In the genomic region with DNA sequence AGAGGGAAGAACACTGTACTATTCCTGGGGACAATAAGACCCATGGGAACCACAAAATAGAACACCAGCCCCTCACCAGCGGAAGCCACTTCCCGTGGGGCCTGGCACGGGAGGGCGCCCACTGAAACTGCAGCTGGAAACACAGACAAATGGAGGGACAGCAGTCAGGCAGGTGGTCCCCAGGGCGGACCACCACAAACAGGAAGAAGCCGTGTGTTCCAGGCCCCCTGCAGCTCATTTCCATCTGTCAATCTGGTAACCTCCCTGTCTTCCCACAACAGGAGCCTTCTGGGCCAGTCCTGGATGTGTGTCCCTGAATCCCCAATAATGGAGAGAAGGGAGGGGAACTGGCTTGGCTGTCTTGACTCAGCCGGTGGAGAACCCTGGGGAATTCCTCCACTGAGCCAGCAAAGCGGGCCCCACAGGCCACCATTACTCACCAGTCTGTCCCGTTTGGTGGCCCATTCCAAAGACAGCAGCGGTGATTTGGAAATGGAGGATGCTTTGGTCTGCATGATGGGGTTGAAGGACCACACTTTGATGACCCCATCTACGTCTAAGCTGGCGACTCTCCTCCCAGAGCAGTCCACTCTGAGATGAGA, we compare ENCODE assay signal across 27 cellular contexts. TPM values are rescaled to one million over a fixed set of nuclear protein-coding genes. Genes with fewer than 3 reads are reported as not detected.
DNase-seq lines count a peak whose midpoint lies in the region; ATAC-seq and TF ChIP-seq lines count a peak whose summit lies in the region.
"Had no signal": no experiment of that assay in that cellular context is flagged by ENCODE, and none has a peak within 500 bp of the region (broad histone marks: within the 10 kb centered on the region; RNA-seq: fewer than 3 reads in every experiment).

No MANE protein-coding gene starts in this region.

- in situ Hi-C loops in GM13976 (cut with MboI; ENCODE audit: low sequenced_read_pairs, unreplicated experiment) (no loop called here), brain microvascular endothelial cell (cut with HindIII; ENCODE audit: low pct_ligation_motif_present, low sequenced_read_pairs) (no loop called here)

- H3K27ac ChIP-seq in brain microvascular endothelial cell (no peak overlapping the region), layer of hippocampus (ENCODE audit: low read depth, low read length) (peak overlapping the region; percentile 36)
- H3K27ac ChIP-seq: coronary artery, gastrocnemius medialis, neural progenitor cell, WERI-Rb-1 had no signal

- no peak for ATAC-seq in activated T-cell treated with anti-CD3 and anti-CD28 coated beads, Interleukin-2, amount 50 U/mL, for 72 hours (replicated peaks in 1 of 2)
- ATAC-seq: gastrocnemius medialis, left ventricle myocardium superior, T-helper 17 cell had no signal

- H3K27me3 ChIP-seq in brain microvascular endothelial cell (replicated peaks) (no peaks in the 10 kb centered on the region), layer of hippocampus (ENCODE audit: control insufficient read depth, insufficient read depth, low read length) (no peaks in the 10 kb centered on the region)
- H3K27me3 ChIP-seq: gastrocnemius medialis, neural progenitor cell had no signal

- H3K4me1 Mint-ChIP-seq in activated T-cell treated with anti-CD3 and anti-CD28 coated beads, Interleukin-2, amount 50 U/mL, for 72 hours (ENCODE audit: low read depth), result peaks cover 10% of the 10 kb centered on the region
- H3K4me1 Mint-ChIP-seq: activated naive CD4-positive, alpha-beta T cell treated with anti-CD3 and anti-CD28 coated beads, Interleukin-2, amount 50 U/mL, for 24 hours had no signal

- TF ChIP-seq CTCF in GM13976 (IDR thresholded peaks at IDR 0.05; ENCODE audit: borderline replicate concordance, control extremely low read depth, extremely low read depth, insufficient read depth, missing control alignments) (no peak), brain microvascular endothelial cell (IDR thresholded peaks at IDR 0.05; ENCODE audit: low read depth, low read length, missing control alignments) (no peak)

- DNase-seq in AG08395 (ENCODE audit: low spot score) (peak; percentile 28), GM13976 (ENCODE audit: low spot score) (peak; percentile 27), brain microvascular endothelial cell (peak; percentile 11), AML-193 (lab: John Stamatoyannopoulos, UW) (no peak), inferior parietal cortex (ENCODE audit: extremely low spot score) (no peak), NCI-H1694 treated with DMSO at 0.1 percent for 48 hours (lab: John Stamatoyannopoulos, UW) (no peak)
- no peak for DNase-seq in activated T-cell treated with anti-CD3 and anti-CD28 coated beads, Interleukin-2, amount 50 U/mL, for 72 hours
- DNase-seq: activated CD4-positive, alpha-beta T cell treated with anti-CD3 and anti-CD28 coated beads, Interleukin-2, amount 50 U/mL, for 48 hours; DND-41; gastrocnemius medialis; GOT3; left ventricle myocardium superior; NCI-H1105; NCI-H69; stimulated activated CD4-positive, alpha-beta T cell treated with anti-CD3 and anti-CD28 coated beads, Interleukin-4, amount 100 ng/mL, for 4 hours; T-helper 17 cell; WERI-Rb-1 had no signal

- H3K27ac Mint-ChIP-seq in activated T-cell treated with anti-CD3 and anti-CD28 coated beads, Interleukin-2, amount 50 U/mL, for 72 hours, result no peak overlapping the region
- H3K27ac Mint-ChIP-seq: activated naive CD4-positive, alpha-beta T cell treated with anti-CD3 and anti-CD28 coated beads, Interleukin-2, amount 50 U/mL, for 24 hours; neural progenitor cell; T-helper 17 cell had no signal

- peaks cover 2 to 9% of the 10 kb centered on the region in 2 donors for H3K36me3 Mint-ChIP-seq in activated T-cell treated with anti-CD3 and anti-CD28 coated beads, Interleukin-2, amount 50 U/mL, for 72 hours (ENCODE audit: insufficient read depth in 2 of 2)

- H3K4me3 ChIP-seq in brain microvascular endothelial cell (ENCODE audit: low read depth, low read length), result no peak overlapping the region
- H3K4me3 ChIP-seq: coronary artery, gastrocnemius medialis, neural progenitor cell had no signal

- H3K4me3 Mint-ChIP-seq in activated T-cell treated with anti-CD3 and anti-CD28 coated beads, Interleukin-2, amount 50 U/mL, for 72 hours, result no peak overlapping the region
- H3K4me3 Mint-ChIP-seq: activated naive CD4-positive, alpha-beta T cell treated with anti-CD3 and anti-CD28 coated beads, Interleukin-2, amount 50 U/mL, for 24 hours; neural progenitor cell; T-helper 17 cell had no signal

- peaks cover 2% of the 10 kb centered on the region for H3K36me3 ChIP-seq in brain microvascular endothelial cell (replicated peaks)
- H3K36me3 ChIP-seq: neural progenitor cell had no signal

- H3K27me3 Mint-ChIP-seq in activated T-cell treated with anti-CD3 and anti-CD28 coated beads, Interleukin-2, amount 50 U/mL, for 72 hours (ENCODE audit: low read depth), result no peaks in the 10 kb centered on the region
- H3K27me3 Mint-ChIP-seq: activated naive CD4-positive, alpha-beta T cell treated with anti-CD3 and anti-CD28 coated beads, Interleukin-2, amount 50 U/mL, for 24 hours; T-helper 17 cell had no signal

- no peaks in the 10 kb centered on the region for H3K9me3 Mint-ChIP-seq in activated T-cell treated with anti-CD3 and anti-CD28 coated beads, Interleukin-2, amount 50 U/mL, for 72 hours
- H3K9me3 Mint-ChIP-seq: activated naive CD4-positive, alpha-beta T cell treated with anti-CD3 and anti-CD28 coated beads, Interleukin-2, amount 50 U/mL, for 24 hours; neural progenitor cell had no signal

RNA-seq across cellular contexts. Expression of a gene that starts 16.7 kb away (rescaled TPM):
- 10 to 100 TPM; 21.5 to 27.1 TPM for total RNA-seq in activated T-cell treated with anti-CD3 and anti-CD28 coated beads, Interleukin-2, amount 50 U/mL, for 72 hours

RNA-seq across cellular contexts. Expression of a gene that starts 24.1 kb away (rescaled TPM):
- total RNA-seq in activated T-cell treated with anti-CD3 and anti-CD28 coated beads, Interleukin-2, amount 50 U/mL, for 72 hours, result 10 to 100 TPM; 33.4 to 44.5 TPM

RNA-seq across cellular contexts. Expression of a gene that starts 39.0 kb away (rescaled TPM):
- total RNA-seq in activated T-cell treated with anti-CD3 and anti-CD28 coated beads, Interleukin-2, amount 50 U/mL, for 72 hours, result not detected
- total RNA-seq: endothelial cell of umbilical vein, gastrocnemius medialis, HT1080, left ventricle myocardium superior, LHCN-M2, mucosa of gallbladder, OCI-LY7, pulmonary artery endothelial cell, T-helper 17 cell had no signal

RNA-seq across cellular contexts. Expression of a gene that starts 46.7 kb away (rescaled TPM):
- total RNA-seq in activated T-cell treated with anti-CD3 and anti-CD28 coated beads, Interleukin-2, amount 50 U/mL, for 72 hours, result 10 to 100 TPM; 26.4 to 37.0 TPM

Comparison
In these comparisons a context has a peak if more than half of its experiments do, and no peak if none do; other contexts are left out.
1. DNase-seq: peak in AG08395 (single experiment), GM13976 (single experiment) and brain microvascular endothelial cell (single experiment); none in AML-193 (0 of 2), inferior parietal cortex (single experiment), activated T-cell treated with anti-CD3 and anti-CD28 coated beads, Interleukin-2, amount 50 U/mL, for 72 hours (0 of 2) and NCI-H1694 treated with DMSO at 0.1 percent for 48 hours (single experiment).